Comparison of ENCODE assay signal across 23 cellular contexts in the genomic region with DNA sequence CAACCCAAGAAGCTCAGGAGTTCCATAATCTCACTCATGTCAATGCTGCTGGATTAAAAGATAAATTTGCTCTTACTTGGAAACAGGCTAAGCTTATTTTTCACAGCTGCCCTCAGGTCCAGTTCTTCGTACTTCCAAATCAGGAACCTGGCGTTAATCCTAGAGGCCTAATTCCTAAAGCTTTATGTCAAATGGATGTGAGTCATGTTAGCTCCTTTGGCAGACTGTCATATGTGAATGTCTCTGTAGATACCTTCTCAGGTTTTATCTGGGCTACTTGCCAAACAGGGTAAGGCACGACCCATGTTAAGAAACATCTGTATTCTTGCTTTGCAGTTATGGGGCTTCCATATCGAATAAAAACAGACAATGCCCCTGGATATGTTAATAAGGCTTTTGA.
DNase-seq lines count a peak whose midpoint lies in the region; ATAC-seq and TF ChIP-seq lines count a peak whose summit lies in the region.
"Had no signal": no experiment of that assay in that cellular context is flagged by ENCODE, and none has a peak within 500 bp of the region (broad histone marks: within the 10 kb centered on the region; RNA-seq: fewer than 3 reads in every experiment).

No MANE protein-coding gene starts in this region.

- H3K9me3 ChIP-seq in adipocyte (ENCODE audit: control insufficient read depth, low read length) = peaks cover 18% of the 10 kb centered on the region
- H3K9me3 ChIP-seq in effector memory CD4-positive, alpha-beta T cell (ENCODE audit: control insufficient read depth, low read length) = no peaks in the 10 kb centered on the region

- H3K4me1 Mint-ChIP-seq in HFFc6 (ENCODE audit: low read depth) = no peaks in the 10 kb centered on the region
- H3K4me1 Mint-ChIP-seq: IgD-negative memory B cell, T-cell had no signal

- no peak overlapping the region for H3K27ac Mint-ChIP-seq in HFFc6
- H3K27ac Mint-ChIP-seq: CD8-positive, alpha-beta T cell; IgD-negative memory B cell; T-cell had no signal

- ATAC-seq in foreskin keratinocyte (no peak), HG03097 (IDR thresholded peaks at IDR 0.05; ENCODE audit: low FRiP score, unreplicated experiment) (no peak)
- ATAC-seq: CD8-positive, alpha-beta T cell; SK-N-SH treated with all-trans-retinoic acid at 6 μM for 48 hours; T-cell had no signal

- H3K4me3 ChIP-seq in adipocyte (ENCODE audit: low read length) = no peak overlapping the region
- H3K4me3 ChIP-seq in effector memory CD4-positive, alpha-beta T cell (ENCODE audit: insufficient read depth, low read depth, low read length, poor library complexity, severe bottlenecking) = no peak overlapping the region
- H3K4me3 ChIP-seq: BLaER1 treated with 17β-estradiol and CSF1 and Interleukin-3, amounts not matched to agents 10 nM and 100 nM had no signal

- H3K27me3 ChIP-seq in adipocyte (replicated peaks; ENCODE audit: control insufficient read depth, insufficient read depth, low read length) (no peaks in the 10 kb centered on the region), foreskin keratinocyte (no peaks in the 10 kb centered on the region)
- no peaks in the 10 kb centered on the region for H3K27me3 ChIP-seq in effector memory CD4-positive, alpha-beta T cell (replicated peaks; ENCODE audit: control insufficient read depth, insufficient read depth, low read length, poor library complexity, severe bottlenecking)
- H3K27me3 ChIP-seq: BLaER1 treated with 17β-estradiol and CSF1 and Interleukin-3, amounts not matched to agents 10 nM and 100 nM had no signal

- H3K4me1 ChIP-seq in adipocyte (ENCODE audit: control insufficient read depth, insufficient read depth, low read length) (no peaks in the 10 kb centered on the region), foreskin keratinocyte (no peaks in the 10 kb centered on the region)
- H3K4me1 ChIP-seq in effector memory CD4-positive, alpha-beta T cell (ENCODE audit: control insufficient read depth, insufficient read depth, low read length, poor library complexity, severe bottlenecking) = no peaks in the 10 kb centered on the region
- H3K4me1 ChIP-seq: BLaER1 treated with 17β-estradiol and CSF1 and Interleukin-3, amounts not matched to agents 10 nM and 100 nM had no signal

- H3K36me3 Mint-ChIP-seq in HFFc6 (ENCODE audit: low read depth) = no peaks in the 10 kb centered on the region
- H3K36me3 Mint-ChIP-seq: CD8-positive, alpha-beta T cell; IgD-negative memory B cell; T-cell had no signal

- no peak overlapping the region for H3K4me3 Mint-ChIP-seq in HFFc6
- H3K4me3 Mint-ChIP-seq: CD8-positive, alpha-beta T cell; T-cell had no signal

- no peaks in the 10 kb centered on the region for H3K27me3 Mint-ChIP-seq in HFFc6 (ENCODE audit: insufficient read depth)
- H3K27me3 Mint-ChIP-seq: IgD-negative memory B cell, T-cell had no signal

- in situ Hi-C loops in GM13977 (cut with MboI; ENCODE audit: low pct_unique_long_range_greater_than_20kb, low sequenced_read_pairs, unreplicated experiment) = no loop called here

- peaks cover 61% of the 10 kb centered on the region for H3K9me3 Mint-ChIP-seq in HFFc6

- H3K36me3 ChIP-seq in adipocyte (ENCODE audit: control insufficient read depth, insufficient read depth, low read length, severe bottlenecking) = no peaks in the 10 kb centered on the region
- no peaks in the 10 kb centered on the region for H3K36me3 ChIP-seq in effector memory CD4-positive, alpha-beta T cell (ENCODE audit: control insufficient read depth, insufficient read depth, low read length)
- H3K36me3 ChIP-seq: BLaER1 treated with 17β-estradiol and CSF1 and Interleukin-3, amounts not matched to agents 10 nM and 100 nM had no signal

- no peak for TF ChIP-seq CTCF in HFFc6 (IDR thresholded peaks at IDR 0.05)
- TF ChIP-seq CTCF in foreskin keratinocyte (conservative IDR thresholded peaks at IDR 0.05) = no peak
- no peak for TF ChIP-seq CTCF in GM13977 (IDR thresholded peaks at IDR 0.05; ENCODE audit: extremely low read depth, insufficient read depth, missing control alignments)

- H3K9ac ChIP-seq in adipocyte (ENCODE audit: low read length) = no peak overlapping the region
- H3K9ac ChIP-seq: BLaER1 treated with 17β-estradiol and CSF1 and Interleukin-3, amounts not matched to agents 10 nM and 100 nM had no signal

- no peak overlapping the region for H3K27ac ChIP-seq in foreskin keratinocyte
- no peak overlapping the region for H3K27ac ChIP-seq in effector memory CD4-positive, alpha-beta T cell (ENCODE audit: insufficient read depth, low read length, poor library complexity, severe bottlenecking)
- H3K27ac ChIP-seq: BLaER1 treated with 17β-estradiol and CSF1 and Interleukin-3, amounts not matched to agents 10 nM and 100 nM had no signal

- DNase-seq in HFFc6 (peak; percentile 0), NCI-H2171 (lab: John Stamatoyannopoulos, UW) (peak; percentile 11), adipocyte (ENCODE audit: low read depth) (peak; percentile 0), foreskin keratinocyte (peak; percentile 9 to 46), cerebellar nuclear complex (lab: John Stamatoyannopoulos, UW) (no peak), GM13977 (ENCODE audit: low spot score) (no peak)
- no peak for DNase-seq in effector memory CD4-positive, alpha-beta T cell
- DNase-seq: Calu3; CD8-positive, alpha-beta T cell; H7; Kasumi-1; NCI-H1417; NCI-H187 treated with DMSO at 0.1 percent for 48 hours; NCI-H446 treated with DMSO at 0.1 percent for 48 hours; NCI-H69; NK-92 treated with Interleukin-12 subunit alpha and Interleukin-12 subunit beta, amount 100 ng/mL, for 24 hours; RPMI8226; SIG-M5; T-cell had no signal

Comparison
In these comparisons a context has a peak if more than half of its experiments do, and no peak if none do; other contexts are left out.
1. DNase-seq: peak in HFFc6 (single experiment), NCI-H2171 (single experiment), adipocyte (single experiment) and foreskin keratinocyte (2 of 2); none in cerebellar nuclear complex (0 of 2), effector memory CD4-positive, alpha-beta T cell (0 of 3) and GM13977 (single experiment).